Comparison of ENCODE assay signal across 18 cellular contexts in genomic region chr2:111896576-111896975, GRCh38. TPM values are rescaled to one million over a fixed set of nuclear protein-coding genes. Genes with fewer than 3 reads are reported as not detected.
A peak's percentile ranks its signal among the peaks of the same experiment; 100 is the strongest.
DNase-seq lines count a peak whose midpoint lies in the region; ATAC-seq and TF ChIP-seq lines count a peak whose summit lies in the region.
"Had no signal": no experiment of that assay in that cellular context is flagged by ENCODE, and none has a peak within 500 bp of the region (broad histone marks: within the 10 kb centered on the region; RNA-seq: fewer than 3 reads in every experiment).

No MANE protein-coding gene starts in this region.

- peaks cover 0 to 4% of the 10 kb centered on the region in 2 donors for H3K36me3 Mint-ChIP-seq in CD14-positive monocyte
- no peaks in the 10 kb centered on the region for H3K36me3 Mint-ChIP-seq in effector memory CD8-positive, alpha-beta T cell (ENCODE audit: insufficient read depth)

- H3K4me1 Mint-ChIP-seq in CD14-positive monocyte, result peaks cover 33% of the 10 kb centered on the region
- peaks cover 8 to 10% of the 10 kb centered on the region in 2 donors for H3K4me1 Mint-ChIP-seq in effector memory CD8-positive, alpha-beta T cell (ENCODE audit: low read depth in 2 of 2)

- H3K9me3 Mint-ChIP-seq in CD14-positive monocyte, result peaks cover 0 to 7% (median 4%) of the 10 kb centered on the region in 7 donors
- no peaks in the 10 kb centered on the region for H3K9me3 Mint-ChIP-seq in effector memory CD8-positive, alpha-beta T cell
- H3K9me3 Mint-ChIP-seq: activated CD4-positive, alpha-beta memory T cell treated with anti-CD3 and anti-CD28 coated beads, Interleukin-2, amount 10 ng/mL, durations not matched to agents 7 days and 5 days had no signal

- intact Hi-C loops in CD14-positive monocyte (cut with micrococcal nuclease), result loop anchor here (5.0 kb wide), 1 partner anchor 151 kb away; no protein-coding TSS in a partner anchor

- no peak overlapping the region for H3K27ac ChIP-seq in foreskin keratinocyte
- H3K27ac ChIP-seq: PC-9 had no signal

- H3K27ac Mint-ChIP-seq in CD14-positive monocyte, result peak overlapping the region in 1 of 7 donors; percentile 50
- no peak overlapping the region for H3K27ac Mint-ChIP-seq in effector memory CD8-positive, alpha-beta T cell
- H3K27ac Mint-ChIP-seq: activated CD4-positive, alpha-beta memory T cell treated with anti-CD3 and anti-CD28 coated beads, Interleukin-2, amount 10 ng/mL, durations not matched to agents 7 days and 5 days had no signal

- peak; percentile 24 for ATAC-seq in foreskin keratinocyte
- no peak for ATAC-seq in effector memory CD8-positive, alpha-beta T cell (replicated peaks)
- ATAC-seq in GM18870 (IDR thresholded peaks at IDR 0.05; ENCODE audit: unreplicated experiment), result no peak

- H3K4me1 ChIP-seq in foreskin keratinocyte, result peaks cover 5% of the 10 kb centered on the region

- H3K27me3 ChIP-seq in foreskin keratinocyte, result peaks cover 54% of the 10 kb centered on the region

- DNase-seq in AG08395 (ENCODE audit: low spot score) (peak; percentile 0), DMS79 (lab: John Stamatoyannopoulos, UW) (peak; percentile 44), NCI-H510A (lab: John Stamatoyannopoulos, UW) (peak; percentile 26), foreskin keratinocyte (peak; percentile 59 to 80), CD14-positive monocyte (ENCODE audit: low spot score) (no peak)
- DNase-seq in stimulated activated CD4-positive, alpha-beta T cell treated with anti-CD3 and anti-CD28 coated beads, Interleukin-1b, Interleukin-23, amount 100 ng/mL, for 48 hours, result no peak
- no peak for DNase-seq in effector memory CD8-positive, alpha-beta T cell
- DNase-seq: activated CD4-positive, alpha-beta memory T cell treated with anti-CD3 and anti-CD28 coated beads, Interleukin-2, amount 10 ng/mL, durations not matched to agents 7 days and 5 days; activated T-cell treated with anti-CD3 and anti-CD28 coated beads, Interleukin-2, amount 50 U/mL, for 48 hours; Calu3; Karpas-422; left ventricle myocardium inferior; NCI-H1436 treated with DMSO at 0.1 percent for 48 hours; NCI-H526 treated with DMSO at 0.1 percent for 48 hours; PC-9; SK-N-SH; stomach had no signal

- peak overlapping the region in 1 of 2 donors; percentile 3 for H3K4me3 Mint-ChIP-seq in CD14-positive monocyte
- no peak overlapping the region for H3K4me3 Mint-ChIP-seq in effector memory CD8-positive, alpha-beta T cell

- TF ChIP-seq CTCF in foreskin keratinocyte (conservative IDR thresholded peaks at IDR 0.05), result no peak
- no peak for TF ChIP-seq CTCF in CD14-positive monocyte (IDR thresholded peaks at IDR 0.05)

- peaks cover 19 to 36% (median 23%) of the 10 kb centered on the region in 3 donors for H3K27me3 Mint-ChIP-seq in CD14-positive monocyte (ENCODE audit: low read depth in 3 of 3)
- peaks cover 7 to 21% of the 10 kb centered on the region in 2 donors for H3K27me3 Mint-ChIP-seq in effector memory CD8-positive, alpha-beta T cell

RNA-seq across cellular contexts. Expression of gene MERTK, which starts 1.8 kb away (rescaled TPM):
- 0.07 TPM in 1 of 2 replicates, not detected in the other for total RNA-seq in foreskin keratinocyte
- polyA plus RNA-seq in foreskin keratinocyte, result 0.02 TPM in 1 of 2 replicates, not detected in the other
- polyA plus RNA-seq in CD14-positive monocyte, result 1 to 10 TPM; 4.1 to 4.2 TPM

RNA-seq across cellular contexts. Expression of gene ANAPC1, which starts 12.6 kb away (rescaled TPM):
- 56.8 and 69.2 TPM in 2 replicates for total RNA-seq in foreskin keratinocyte
- polyA plus RNA-seq in foreskin keratinocyte (8.5 and 9.7 TPM in 2 replicates), CD14-positive monocyte (1 to 10 TPM; 4.2 to 6.8 TPM)

Comparison
In these comparisons a context has a peak if more than half of its experiments do, and no peak if none do; other contexts are left out.
1. DNase-seq: peak in AG08395 (single experiment), DMS79 (single experiment), NCI-H510A (single experiment) and foreskin keratinocyte (2 of 2); none in CD14-positive monocyte (single experiment), stimulated activated CD4-positive, alpha-beta T cell treated with anti-CD3 and anti-CD28 coated beads, Interleukin-1b, Interleukin-23, amount 100 ng/mL, for 48 hours (single experiment) and effector memory CD8-positive, alpha-beta T cell (0 of 3).